In genomic region chr14:23568021-23568599, GRCh38 we compare ENCODE assay signal across 8 cellular contexts. TPM values are rescaled to one million over a fixed set of nuclear protein-coding genes. Genes with fewer than 3 reads are reported as not detected.
DNase-seq lines count a peak whose midpoint lies in the region; ATAC-seq and TF ChIP-seq lines count a peak whose summit lies in the region.

No MANE protein-coding gene starts in this region.

- no peaks in the 10 kb centered on the region for H3K9me3 Mint-ChIP-seq in natural killer cell treated with Interleukin-12 subunit alpha and Interleukin-12 subunit beta and Interleukin-15 and Interleukin-18, amount 100 ng/mL, for 72 hours

- DNase-seq in BJ (ENCODE audit: low read depth) = no peak
- DNase-seq in choroid plexus epithelial cell (ENCODE audit: low read depth) = no peak
- DNase-seq in natural killer cell treated with Interleukin-12 subunit alpha and Interleukin-12 subunit beta and Interleukin-15 and Interleukin-18, amount 100 ng/mL, for 72 hours (ENCODE audit: low spot score) = no peak
- DNase-seq in stimulated activated CD8-positive, alpha-beta memory T cell treated with anti-CD3 and anti-CD28 coated beads, Interleukin-4, amount 100 ng/mL, for 48 hours = no peak
- no peak for DNase-seq in NCI-H2029 (lab: John Stamatoyannopoulos, UW)

- H3K4me3 ChIP-seq in BJ (ENCODE audit: low read depth, low read length) = peak overlapping the region; percentile 52
- H3K4me3 ChIP-seq in choroid plexus epithelial cell (ENCODE audit: low read depth, low read length) = peak overlapping the region; percentile 80

- H3K27me3 ChIP-seq in BJ (ENCODE audit: control insufficient read depth, insufficient read depth, low read length) = peaks cover 7% of the 10 kb centered on the region

- CTCF ChIA-PET in BJ (lab: Yijun Ruan, JAX) = interaction anchor here (1.3 to 16.8 kb wide), 5 partner anchors 8 to 343 kb away, joined by 3 to 479 read pairs (median 5); partner anchors contain the start of gene NGDN

- POLR2A ChIA-PET in BJ (lab: Charles Lee) = no interaction called here

- H3K4me3 Mint-ChIP-seq in natural killer cell treated with Interleukin-12 subunit alpha and Interleukin-12 subunit beta and Interleukin-15 and Interleukin-18, amount 100 ng/mL, for 72 hours = peak overlapping the region; percentile 97

- H3K27ac Mint-ChIP-seq in natural killer cell treated with Interleukin-12 subunit alpha and Interleukin-12 subunit beta and Interleukin-15 and Interleukin-18, amount 100 ng/mL, for 72 hours = peak overlapping the region; percentile 90 to 93

- peaks cover 8 to 11% of the 10 kb centered on the region in 2 donors for H3K27me3 Mint-ChIP-seq in natural killer cell treated with Interleukin-12 subunit alpha and Interleukin-12 subunit beta and Interleukin-15 and Interleukin-18, amount 100 ng/mL, for 72 hours

- no peaks in the 10 kb centered on the region for H3K9me3 ChIP-seq in KOPT-K1 (ENCODE audit: insufficient read depth, low read length, poor library complexity, severe bottlenecking)

- H3K27ac ChIP-seq in KOPT-K1 (ENCODE audit: low read depth, low read length, poor library complexity, severe bottlenecking) = peak overlapping the region; percentile 70

- H3K4me1 Mint-ChIP-seq in natural killer cell treated with Interleukin-12 subunit alpha and Interleukin-12 subunit beta and Interleukin-15 and Interleukin-18, amount 100 ng/mL, for 72 hours (ENCODE audit: low read depth in 2 of 2) = peaks cover 23 to 31% of the 10 kb centered on the region in 2 donors

- H3K36me3 Mint-ChIP-seq in natural killer cell treated with Interleukin-12 subunit alpha and Interleukin-12 subunit beta and Interleukin-15 and Interleukin-18, amount 100 ng/mL, for 72 hours = no peaks in the 10 kb centered on the region

- H3K36me3 ChIP-seq in BJ (ENCODE audit: control insufficient read depth, insufficient read depth, low read length) (no peaks in the 10 kb centered on the region; the same call in 1 of the 2 replicates), KOPT-K1 (ENCODE audit: insufficient read depth, low read length) (peaks cover 34% of the 10 kb centered on the region)

- ATAC-seq in natural killer cell treated with Interleukin-12 subunit alpha and Interleukin-12 subunit beta and Interleukin-15 and Interleukin-18, amount 100 ng/mL, for 72 hours = no peak
- no peak for ATAC-seq in GM19328 (IDR thresholded peaks at IDR 0.05; ENCODE audit: unreplicated experiment)
- ATAC-seq in GM19455 (IDR thresholded peaks at IDR 0.05; ENCODE audit: unreplicated experiment) = no peak

- no peak for TF ChIP-seq CTCF in BJ (IDR thresholded peaks at IDR 0.05; ENCODE audit: insufficient read depth, low read depth, low read length)
- no peak for TF ChIP-seq CTCF in choroid plexus epithelial cell (conservative IDR thresholded peaks at IDR 0.05; ENCODE audit: low read depth, low read length)

RNA-seq across cellular contexts. Expression of gene AP1G2, which starts 0.5 kb away (rescaled TPM):
- 33.3 and 54.5 TPM in 2 replicates for polyA plus RNA-seq in BJ (2011; rRNA removed)
- polyA minus RNA-seq in BJ (2011; rRNA and poly(A)+ RNA removed) = 32.1 and 48.5 TPM in 2 replicates
- 100 to 1,000 TPM; 151 to 229 TPM for total RNA-seq in natural killer cell treated with Interleukin-12 subunit alpha and Interleukin-12 subunit beta and Interleukin-15 and Interleukin-18, amount 100 ng/mL, for 72 hours

RNA-seq across cellular contexts. Expression of gene JPH4, which starts 10.5 kb away (rescaled TPM):
- not detected in 2 replicates for polyA plus RNA-seq in BJ (2011; rRNA removed)
- polyA minus RNA-seq in BJ (2011; rRNA and poly(A)+ RNA removed) = not detected in 2 replicates
- under 1 TPM in 1 of 2 donors, not detected in 1; 0.07 TPM for total RNA-seq in natural killer cell treated with Interleukin-12 subunit alpha and Interleukin-12 subunit beta and Interleukin-15 and Interleukin-18, amount 100 ng/mL, for 72 hours

RNA-seq across cellular contexts. Expression of gene THTPA, which starts 12.0 kb away (rescaled TPM):
- 8.1 and 14.2 TPM in 2 replicates for polyA plus RNA-seq in BJ (2011; rRNA removed)
- polyA minus RNA-seq in BJ (2011; rRNA and poly(A)+ RNA removed) = 6.7 and 12.1 TPM in 2 replicates
- 10 to 100 TPM; 10.6 to 11.7 TPM for total RNA-seq in natural killer cell treated with Interleukin-12 subunit alpha and Interleukin-12 subunit beta and Interleukin-15 and Interleukin-18, amount 100 ng/mL, for 72 hours

RNA-seq across cellular contexts. Expression of gene ZFHX2, which starts 16.5 kb away (rescaled TPM):
- polyA plus RNA-seq in BJ (2011; rRNA removed) = 0.28 and 0.32 TPM in 2 replicates
- 1.4 and 1.9 TPM in 2 replicates for polyA minus RNA-seq in BJ (2011; rRNA and poly(A)+ RNA removed)
- 1 to 10 TPM; 2.8 to 4.9 TPM for total RNA-seq in natural killer cell treated with Interleukin-12 subunit alpha and Interleukin-12 subunit beta and Interleukin-15 and Interleukin-18, amount 100 ng/mL, for 72 hours
